ENCODE assay signal across 23 cellular contexts in the genomic region with DNA sequence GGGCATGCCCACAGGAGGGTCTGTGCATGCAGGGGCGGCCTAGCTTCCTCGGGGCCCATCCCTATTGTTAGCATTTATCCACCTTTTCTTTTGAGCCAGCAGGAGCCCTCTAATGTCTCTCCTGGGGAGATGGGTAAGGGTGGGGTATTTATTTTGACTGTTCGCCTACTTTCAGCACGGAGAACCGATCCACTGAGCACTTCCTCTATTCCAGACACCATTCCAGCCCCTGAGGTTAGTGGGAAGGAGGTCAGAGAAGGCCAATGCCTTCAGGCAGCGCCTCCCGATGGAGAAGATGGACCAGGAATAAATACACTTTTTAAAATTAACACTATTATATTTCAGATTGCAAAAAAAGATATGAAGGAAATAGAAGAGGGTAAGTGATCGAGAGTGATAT.
"Had no signal": no experiment of that assay in that cellular context is flagged by ENCODE, and none has a peak within 500 bp of the region (broad histone marks: within the 10 kb centered on the region; RNA-seq: fewer than 3 reads in every experiment).

No MANE protein-coding gene starts in this region.

- H3K9me3 ChIP-seq: left ventricle myocardium inferior, neutrophil, ovary, right atrium auricular region, right lobe of liver, stomach, thoracic aorta, tibial artery, upper lobe of left lung, vagina had no signal

- H3K4me2 ChIP-seq: hepatocyte, neural progenitor cell, smooth muscle cell had no signal

- H3K79me2 ChIP-seq: hepatocyte had no signal

- H3K27me3 ChIP-seq: hepatocyte, neural progenitor cell, neutrophil, ovary, right atrium auricular region, right lobe of liver, upper lobe of left lung, vagina had no signal

- ATAC-seq: natural killer cell; right lobe of liver; stimulated activated naive B cell treated with anti-CD40 and anti-IgM and Interleukin-4, amounts not matched to agents 10 μg/mL and 1 μg/mL and 100 μg/mL, for 72 hours; stimulated activated naive CD8-positive, alpha-beta T cell treated with anti-CD3 and anti-CD28 coated beads, Interleukin-15, Interleukin-2, amounts not matched to agents 100 U/mL and 50 U/mL, for 24 hours had no signal

- H3K4me3 ChIP-seq: hepatocyte, left ventricle myocardium inferior, lung, neural progenitor cell, ovary, right atrium auricular region, right lobe of liver, smooth muscle cell, stomach, thoracic aorta, tibial artery, upper lobe of left lung, vagina had no signal

- H3K4me1 ChIP-seq: left ventricle myocardium inferior, right atrium auricular region, right lobe of liver, stomach, tibial artery, upper lobe of left lung had no signal

- DNase-seq: islet precursor cell; left ventricle myocardium inferior; mesendoderm; naive B cell; natural killer cell; nephron progenitor cell; ovary; right lobe of liver; stimulated activated CD4-positive, alpha-beta T cell treated with anti-CD3 and anti-CD28 coated beads, Interleukin-12 subunit alpha, Interleukin-12 subunit beta, amount 100 ng/mL, for 4 hours; stimulated activated CD4-positive, alpha-beta T cell treated with anti-CD3 and anti-CD28 coated beads, Interleukin-4, amount 100 ng/mL, for 1 hour; stimulated activated naive B cell treated with anti-CD40 and anti-IgM and Interleukin-4, amounts not matched to agents 10 μg/mL and 1 μg/mL and 100 μg/mL, for 72 hours; stomach; tibial artery had no signal

- H3K27ac ChIP-seq: hepatocyte, left ventricle myocardium inferior, neural progenitor cell, neutrophil, ovary, right atrium auricular region, right lobe of liver, stomach, thoracic aorta, tibial artery, upper lobe of left lung, vagina had no signal

- H2AFZ ChIP-seq: hepatocyte, neural progenitor cell had no signal

- H3K36me3 ChIP-seq: left ventricle myocardium inferior, neural progenitor cell, neutrophil, ovary, right atrium auricular region, right lobe of liver, stomach, thoracic aorta, tibial artery, upper lobe of left lung, vagina had no signal

- H3K9ac ChIP-seq: neural progenitor cell had no signal
